In the genomic region with DNA sequence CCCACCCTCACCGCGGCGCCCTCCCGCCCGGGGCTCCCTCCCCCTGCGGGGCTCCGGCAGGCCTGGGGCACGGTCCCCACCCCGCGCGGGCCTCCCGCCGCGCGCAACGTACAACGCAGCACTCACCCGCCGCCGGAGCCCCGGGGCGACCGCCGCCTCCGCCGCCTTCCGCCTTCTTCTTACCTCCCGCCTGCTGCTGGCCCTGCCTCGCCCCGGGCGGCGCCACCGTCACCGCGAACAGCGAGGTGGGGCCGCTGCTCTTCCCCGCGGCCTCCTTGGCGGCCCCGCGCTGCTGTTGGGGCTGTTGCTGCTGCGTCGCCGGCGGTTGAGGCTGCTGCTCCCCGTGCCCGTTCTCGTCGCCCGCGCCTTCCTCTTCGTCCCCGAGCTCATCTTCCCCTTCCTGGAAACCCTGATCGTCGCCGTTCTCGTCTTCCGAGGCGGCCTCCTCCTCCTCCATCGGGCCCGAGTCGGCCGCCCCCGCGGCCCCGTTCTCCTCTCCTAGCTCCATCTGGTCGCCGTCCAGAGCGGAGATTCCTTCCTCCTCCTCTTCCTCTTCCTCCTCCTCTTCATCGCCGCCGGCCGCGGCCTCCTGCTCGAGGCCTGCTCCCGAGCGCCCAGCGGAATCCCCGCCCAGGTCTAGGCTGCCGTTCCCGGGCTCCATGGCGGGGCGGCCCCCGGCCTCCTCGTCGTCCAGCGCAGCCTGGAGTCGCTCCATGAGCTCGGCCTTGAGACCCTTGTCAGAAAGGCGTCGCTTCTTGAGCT, we compare ENCODE assay signal across 1 cellular context.
A peak's percentile ranks its signal among the peaks of the same experiment; 100 is the strongest.
TF ChIP-seq lines count a peak whose summit lies in the region.

No MANE protein-coding gene starts in this region.

TF ChIP-seq in HEK293, 187 proteins besides CTCF, POLR2A, EP300 and RAD21 (continued from another document and continues in another):
- TF ChIP-seq ZBTB17 (tag by site-specific recombination; IDR thresholded peaks at IDR 0.05) (no peak), ZNF549 (tag by site-specific recombination; IDR thresholded peaks at IDR 0.05) (no peak), GLI4 (tag by site-specific recombination; IDR thresholded peaks at IDR 0.05) (no peak), ZNF530 (tag by site-specific recombination; IDR thresholded peaks at IDR 0.05; ENCODE audit: low read depth) (no peak), GFI1B (tag by site-specific recombination; IDR thresholded peaks at IDR 0.05) (no peak), ZNF416 (tag by site-specific recombination; IDR thresholded peaks at IDR 0.05) (no peak; the same call in 1 of the 2 replicates), ZXDB (tag by site-specific recombination; IDR thresholded peaks at IDR 0.05) (no peak; the same call in none of the 2 replicates), ZNF777 (tag by site-specific recombination; IDR thresholded peaks at IDR 0.05; ENCODE audit: borderline replicate concordance) (no peak), KLF16 (tag by site-specific recombination; IDR thresholded peaks at IDR 0.05) (no peak; the same call in 1 of the 2 replicates), ZBTB1 (tag by site-specific recombination; IDR thresholded peaks at IDR 0.05) (no peak), ZNF658 (tag by site-specific recombination; IDR thresholded peaks at IDR 0.05) (no peak), ZNF621 (tag by site-specific recombination; IDR thresholded peaks at IDR 0.05) (no peak), MYNN (tag by site-specific recombination; IDR thresholded peaks at IDR 0.05; ENCODE audit: borderline replicate concordance) (0 out of 2 replicates have a peak, but pooled peaks have one; percentile 10), ZNF202 (tag by site-specific recombination; IDR thresholded peaks at IDR 0.05; ENCODE audit: borderline replicate concordance) (no peak), ZNF747 (tag by site-specific recombination; IDR thresholded peaks at IDR 0.05) (no peak), ZNF701 (tag by site-specific recombination; IDR thresholded peaks at IDR 0.05) (no peak), ZFP41 (tag by site-specific recombination; IDR thresholded peaks at IDR 0.05; ENCODE audit: borderline replicate concordance) (no peak), ZNF140 (tag by site-specific recombination; IDR thresholded peaks at IDR 0.05) (no peak), ZSCAN16 (tag by site-specific recombination; IDR thresholded peaks at IDR 0.05) (no peak), ZSCAN23 (tag by site-specific recombination; IDR thresholded peaks at IDR 0.05) (no peak), ZNF311 (tag by site-specific recombination; IDR thresholded peaks at IDR 0.05; ENCODE audit: borderline replicate concordance) (no peak), GLI2 (tag by site-specific recombination; IDR thresholded peaks at IDR 0.05; ENCODE audit: borderline replicate concordance, low read depth) (no peak), ZFP3 (tag by site-specific recombination; IDR thresholded peaks at IDR 0.05; ENCODE audit: low read depth) (no peak), ZBTB21 (tag by site-specific recombination; IDR thresholded peaks at IDR 0.05) (no peak), ZNF521 (tag by site-specific recombination; IDR thresholded peaks at IDR 0.05) (no peak), ZNF561 (tag by site-specific recombination; IDR thresholded peaks at IDR 0.05; ENCODE audit: borderline replicate concordance) (peak; percentile 36; the same call in 1 of the 2 replicates), ZBTB7A (tag by site-specific recombination; IDR thresholded peaks at IDR 0.05; ENCODE audit: low read depth) (0 out of 2 replicates have a peak, but pooled peaks have one; percentile 38), ZNF558 (tag by site-specific recombination; IDR thresholded peaks at IDR 0.05) (no peak), BCL11A (tag by site-specific recombination; IDR thresholded peaks at IDR 0.05; ENCODE audit: low read depth) (no peak), KLF10 (tag by site-specific recombination; IDR thresholded peaks at IDR 0.05) (no peak), ZNF266 (tag by site-specific recombination; IDR thresholded peaks at IDR 0.05; ENCODE audit: low read depth) (no peak), ZNF404 (tag by site-specific recombination; IDR thresholded peaks at IDR 0.05) (no peak), GLIS2 (tag by site-specific recombination; IDR thresholded peaks at IDR 0.05) (peak; percentile 73), ZNF473 (tag by site-specific recombination; IDR thresholded peaks at IDR 0.05) (no peak), ZNF169 (tag by site-specific recombination; IDR thresholded peaks at IDR 0.05) (no peak), ZNF341 (tag by site-specific recombination; IDR thresholded peaks at IDR 0.05; ENCODE audit: low read depth) (peak; percentile 87), RBAK (tag by site-specific recombination; IDR thresholded peaks at IDR 0.05) (peak; percentile 16; the same call in 1 of the 2 replicates), ZFP69B (tag by site-specific recombination; IDR thresholded peaks at IDR 0.05) (no peak)
- TF ChIP-seq, protein P1, sequence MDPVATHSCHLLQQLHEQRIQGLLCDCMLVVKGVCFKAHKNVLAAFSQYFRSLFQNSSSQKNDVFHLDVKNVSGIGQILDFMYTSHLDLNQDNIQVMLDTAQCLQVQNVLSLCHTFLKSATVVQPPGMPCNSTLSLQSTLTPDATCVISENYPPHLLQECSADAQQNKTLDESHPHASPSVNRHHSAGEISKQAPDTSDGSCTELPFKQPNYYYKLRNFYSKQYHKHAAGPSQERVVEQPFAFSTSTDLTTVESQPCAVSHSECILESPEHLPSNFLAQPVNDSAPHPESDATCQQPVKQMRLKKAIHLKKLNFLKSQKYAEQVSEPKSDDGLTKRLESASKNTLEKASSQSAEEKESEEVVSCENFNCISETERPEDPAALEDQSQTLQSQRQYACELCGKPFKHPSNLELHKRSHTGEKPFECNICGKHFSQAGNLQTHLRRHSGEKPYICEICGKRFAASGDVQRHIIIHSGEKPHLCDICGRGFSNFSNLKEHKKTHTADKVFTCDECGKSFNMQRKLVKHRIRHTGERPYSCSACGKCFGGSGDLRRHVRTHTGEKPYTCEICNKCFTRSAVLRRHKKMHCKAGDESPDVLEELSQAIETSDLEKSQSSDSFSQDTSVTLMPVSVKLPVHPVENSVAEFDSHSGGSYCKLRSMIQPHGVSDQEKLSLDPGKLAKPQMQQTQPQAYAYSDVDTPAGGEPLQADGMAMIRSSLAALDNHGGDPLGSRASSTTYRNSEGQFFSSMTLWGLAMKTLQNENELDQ (tag by site-specific recombination; IDR thresholded peaks at IDR 0.05; ENCODE audit: low read depth): no peak
- TF ChIP-seq, protein P2, sequence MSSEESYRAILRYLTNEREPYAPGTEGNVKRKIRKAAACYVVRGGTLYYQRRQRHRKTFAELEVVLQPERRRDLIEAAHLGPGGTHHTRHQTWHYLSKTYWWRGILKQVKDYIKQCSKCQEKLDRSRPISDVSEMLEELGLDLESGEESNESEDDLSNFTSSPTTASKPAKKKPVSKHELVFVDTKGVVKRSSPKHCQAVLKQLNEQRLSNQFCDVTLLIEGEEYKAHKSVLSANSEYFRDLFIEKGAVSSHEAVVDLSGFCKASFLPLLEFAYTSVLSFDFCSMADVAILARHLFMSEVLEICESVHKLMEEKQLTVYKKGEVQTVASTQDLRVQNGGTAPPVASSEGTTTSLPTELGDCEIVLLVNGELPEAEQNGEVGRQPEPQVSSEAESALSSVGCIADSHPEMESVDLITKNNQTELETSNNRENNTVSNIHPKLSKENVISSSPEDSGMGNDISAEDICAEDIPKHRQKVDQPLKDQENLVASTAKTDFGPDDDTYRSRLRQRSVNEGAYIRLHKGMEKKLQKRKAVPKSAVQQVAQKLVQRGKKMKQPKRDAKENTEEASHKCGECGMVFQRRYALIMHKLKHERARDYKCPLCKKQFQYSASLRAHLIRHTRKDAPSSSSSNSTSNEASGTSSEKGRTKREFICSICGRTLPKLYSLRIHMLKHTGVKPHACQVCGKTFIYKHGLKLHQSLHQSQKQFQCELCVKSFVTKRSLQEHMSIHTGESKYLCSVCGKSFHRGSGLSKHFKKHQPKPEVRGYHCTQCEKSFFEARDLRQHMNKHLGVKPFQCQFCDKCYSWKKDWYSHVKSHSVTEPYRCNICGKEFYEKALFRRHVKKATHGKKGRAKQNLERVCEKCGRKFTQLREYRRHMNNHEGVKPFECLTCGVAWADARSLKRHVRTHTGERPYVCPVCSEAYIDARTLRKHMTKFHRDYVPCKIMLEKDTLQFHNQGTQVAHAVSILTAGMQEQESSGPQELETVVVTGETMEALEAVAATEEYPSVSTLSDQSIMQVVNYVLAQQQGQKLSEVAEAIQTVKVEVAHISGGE (tag by site-specific recombination; conservative IDR thresholded peaks at IDR 0.05; ENCODE audit: low read depth): peak; percentile 8; the same call in 1 of the 2 replicates
- TF ChIP-seq, protein P3, sequence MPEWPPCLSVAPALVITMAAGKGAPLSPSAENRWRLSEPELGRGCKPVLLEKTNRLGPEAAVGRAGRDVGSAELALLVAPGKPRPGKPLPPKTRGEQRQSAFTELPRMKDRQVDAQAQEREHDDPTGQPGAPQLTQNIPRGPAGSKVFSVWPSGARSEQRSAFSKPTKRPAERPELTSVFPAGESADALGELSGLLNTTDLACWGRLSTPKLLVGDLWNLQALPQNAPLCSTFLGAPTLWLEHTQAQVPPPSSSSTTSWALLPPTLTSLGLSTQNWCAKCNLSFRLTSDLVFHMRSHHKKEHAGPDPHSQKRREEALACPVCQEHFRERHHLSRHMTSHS (tag by site-specific recombination; IDR thresholded peaks at IDR 0.05): 0 out of 2 replicates have a peak, but pooled peaks have one; percentile 8
- TF ChIP-seq, protein P4, sequence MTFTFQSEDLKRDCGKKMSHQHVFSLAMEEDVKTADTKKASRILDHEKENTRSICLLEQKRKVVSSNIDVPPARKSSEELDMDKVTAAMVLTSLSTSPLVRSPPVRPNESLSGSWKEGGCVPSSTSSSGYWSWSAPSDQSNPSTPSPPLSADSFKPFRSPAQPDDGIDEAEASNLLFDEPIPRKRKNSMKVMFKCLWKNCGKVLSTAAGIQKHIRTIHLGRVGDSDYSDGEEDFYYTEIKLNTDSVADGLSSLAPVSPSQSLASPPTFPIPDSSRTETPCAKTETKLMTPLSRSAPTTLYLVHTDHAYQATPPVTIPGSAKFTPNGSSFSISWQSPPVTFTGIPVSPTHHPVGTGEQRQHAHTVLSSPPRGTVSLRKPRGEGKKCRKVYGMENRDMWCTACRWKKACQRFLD (tag by site-specific recombination; IDR thresholded peaks at IDR 0.05): no peak
- TF ChIP-seq, protein P5, sequence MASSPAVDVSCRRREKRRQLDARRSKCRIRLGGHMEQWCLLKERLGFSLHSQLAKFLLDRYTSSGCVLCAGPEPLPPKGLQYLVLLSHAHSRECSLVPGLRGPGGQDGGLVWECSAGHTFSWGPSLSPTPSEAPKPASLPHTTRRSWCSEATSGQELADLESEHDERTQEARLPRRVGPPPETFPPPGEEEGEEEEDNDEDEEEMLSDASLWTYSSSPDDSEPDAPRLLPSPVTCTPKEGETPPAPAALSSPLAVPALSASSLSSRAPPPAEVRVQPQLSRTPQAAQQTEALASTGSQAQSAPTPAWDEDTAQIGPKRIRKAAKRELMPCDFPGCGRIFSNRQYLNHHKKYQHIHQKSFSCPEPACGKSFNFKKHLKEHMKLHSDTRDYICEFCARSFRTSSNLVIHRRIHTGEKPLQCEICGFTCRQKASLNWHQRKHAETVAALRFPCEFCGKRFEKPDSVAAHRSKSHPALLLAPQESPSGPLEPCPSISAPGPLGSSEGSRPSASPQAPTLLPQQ (tag by site-specific recombination; IDR thresholded peaks at IDR 0.05): peak; percentile 73; the same call in 1 of the 2 replicates
- TF ChIP-seq, protein P6, sequence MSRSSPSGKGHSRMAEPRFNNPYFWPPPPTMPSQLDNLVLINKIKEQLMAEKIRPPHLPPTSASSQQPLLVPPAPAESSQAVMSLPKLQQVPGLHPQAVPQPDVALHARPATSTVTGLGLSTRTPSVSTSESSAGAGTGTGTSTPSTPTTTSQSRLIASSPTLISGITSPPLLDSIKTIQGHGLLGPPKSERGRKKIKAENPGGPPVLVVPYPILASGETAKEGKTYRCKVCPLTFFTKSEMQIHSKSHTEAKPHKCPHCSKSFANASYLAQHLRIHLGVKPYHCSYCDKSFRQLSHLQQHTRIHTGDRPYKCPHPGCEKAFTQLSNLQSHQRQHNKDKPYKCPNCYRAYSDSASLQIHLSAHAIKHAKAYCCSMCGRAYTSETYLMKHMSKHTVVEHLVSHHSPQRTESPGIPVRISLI (tag by site-specific recombination; IDR thresholded peaks at IDR 0.05): no peak
- TF ChIP-seq, protein P7, sequence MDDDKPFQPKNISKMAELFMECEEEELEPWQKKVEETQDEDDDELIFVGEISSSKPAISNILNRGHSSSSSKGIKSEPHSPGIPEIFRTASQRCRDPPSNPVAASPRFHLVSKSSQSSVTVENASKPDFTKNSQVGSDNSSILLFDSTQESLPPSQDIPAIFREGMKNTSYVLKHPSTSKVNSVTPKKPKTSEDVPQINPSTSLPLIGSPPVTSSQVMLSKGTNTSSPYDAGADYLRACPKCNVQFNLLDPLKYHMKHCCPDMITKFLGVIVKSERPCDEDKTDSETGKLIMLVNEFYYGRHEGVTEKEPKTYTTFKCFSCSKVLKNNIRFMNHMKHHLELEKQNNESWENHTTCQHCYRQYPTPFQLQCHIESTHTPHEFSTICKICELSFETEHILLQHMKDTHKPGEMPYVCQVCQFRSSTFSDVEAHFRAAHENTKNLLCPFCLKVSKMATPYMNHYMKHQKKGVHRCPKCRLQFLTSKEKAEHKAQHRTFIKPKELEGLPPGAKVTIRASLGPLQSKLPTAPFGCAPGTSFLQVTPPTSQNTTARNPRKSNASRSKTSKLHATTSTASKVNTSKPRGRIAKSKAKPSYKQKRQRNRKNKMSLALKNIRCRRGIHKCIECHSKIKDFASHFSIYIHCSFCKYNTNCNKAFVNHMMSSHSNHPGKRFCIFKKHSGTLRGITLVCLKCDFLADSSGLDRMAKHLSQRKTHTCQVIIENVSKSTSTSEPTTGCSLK (tag by site-specific recombination; IDR thresholded peaks at IDR 0.05): no peak; the same call in 1 of the 2 replicates
- TF ChIP-seq, protein P8, sequence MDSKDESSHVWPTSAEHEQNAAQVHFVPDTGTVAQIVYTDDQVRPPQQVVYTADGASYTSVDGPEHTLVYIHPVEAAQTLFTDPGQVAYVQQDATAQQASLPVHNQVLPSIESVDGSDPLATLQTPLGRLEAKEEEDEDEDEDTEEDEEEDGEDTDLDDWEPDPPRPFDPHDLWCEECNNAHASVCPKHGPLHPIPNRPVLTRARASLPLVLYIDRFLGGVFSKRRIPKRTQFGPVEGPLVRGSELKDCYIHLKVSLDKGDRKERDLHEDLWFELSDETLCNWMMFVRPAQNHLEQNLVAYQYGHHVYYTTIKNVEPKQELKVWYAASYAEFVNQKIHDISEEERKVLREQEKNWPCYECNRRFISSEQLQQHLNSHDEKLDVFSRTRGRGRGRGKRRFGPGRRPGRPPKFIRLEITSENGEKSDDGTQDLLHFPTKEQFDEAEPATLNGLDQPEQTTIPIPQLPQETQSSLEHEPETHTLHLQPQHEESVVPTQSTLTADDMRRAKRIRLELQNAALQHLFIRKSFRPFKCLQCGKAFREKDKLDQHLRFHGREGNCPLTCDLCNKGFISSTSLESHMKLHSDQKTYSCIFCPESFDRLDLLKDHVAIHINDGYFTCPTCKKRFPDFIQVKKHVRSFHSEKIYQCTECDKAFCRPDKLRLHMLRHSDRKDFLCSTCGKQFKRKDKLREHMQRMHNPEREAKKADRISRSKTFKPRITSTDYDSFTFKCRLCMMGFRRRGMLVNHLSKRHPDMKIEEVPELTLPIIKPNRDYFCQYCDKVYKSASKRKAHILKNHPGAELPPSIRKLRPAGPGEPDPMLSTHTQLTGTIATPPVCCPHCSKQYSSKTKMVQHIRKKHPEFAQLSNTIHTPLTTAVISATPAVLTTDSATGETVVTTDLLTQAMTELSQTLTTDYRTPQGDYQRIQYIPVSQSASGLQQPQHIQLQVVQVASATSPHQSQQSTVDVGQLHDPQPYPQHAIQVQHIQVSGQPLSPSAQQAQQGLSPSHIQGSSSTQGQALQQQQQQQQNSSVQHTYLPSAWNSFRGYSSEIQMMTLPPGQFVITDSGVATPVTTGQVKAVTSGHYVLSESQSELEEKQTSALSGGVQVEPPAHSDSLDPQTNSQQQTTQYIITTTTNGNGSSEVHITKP (tag by site-specific recombination; IDR thresholded peaks at IDR 0.05): no peak
